8 cellular contexts compared by ENCODE assay signal in the genomic region with DNA sequence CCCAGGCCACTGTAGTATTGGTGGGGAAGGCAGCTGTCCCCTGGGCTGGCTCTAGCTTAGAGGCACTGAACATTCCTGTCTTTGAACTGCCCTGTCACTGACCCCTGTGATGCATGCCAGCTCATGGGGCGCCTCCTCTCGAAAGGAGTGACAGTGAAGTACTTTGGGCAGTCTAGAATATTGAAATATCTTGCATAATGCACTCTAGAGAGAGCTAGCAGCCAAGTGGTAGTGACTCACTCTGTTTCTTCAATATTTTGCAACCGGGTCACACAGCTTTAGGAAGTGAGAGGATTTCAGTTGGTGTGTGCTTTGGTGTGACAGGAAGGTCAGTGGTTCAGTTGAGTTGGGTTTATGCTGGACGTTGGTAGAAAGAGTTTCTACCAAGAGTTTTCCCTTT. TPM values are rescaled to one million over a fixed set of nuclear protein-coding genes. Genes with fewer than 3 reads are reported as not detected.
DNase-seq lines count a peak whose midpoint lies in the region; ATAC-seq, FAIRE-seq and TF ChIP-seq lines count a peak whose summit lies in the region.

No MANE protein-coding gene starts in this region.

- peaks cover 25% of the 10 kb centered on the region for H3K36me3 Mint-ChIP-seq in activated CD4-positive, alpha-beta T cell treated with anti-CD3 and anti-CD28 coated beads, Interleukin-2, amount 10 ng/mL, durations not matched to agents 24 days and 14 days (ENCODE audit: low read depth)

- intact Hi-C loops in sigmoid colon (cut with DNase I), result no loop called here
- intact Hi-C loops in activated CD4-positive, alpha-beta T cell treated with anti-CD3 and anti-CD28 coated beads, Interleukin-2, amount 10 ng/mL, durations not matched to agents 24 days and 14 days (cut with micrococcal nuclease), result loop anchor here (5.0 kb wide), 2 partner anchors 52 to 122 kb away; partner anchors contain the start of gene PRDM10

- H3K27ac Mint-ChIP-seq in activated CD4-positive, alpha-beta T cell treated with anti-CD3 and anti-CD28 coated beads, Interleukin-2, amount 10 ng/mL, durations not matched to agents 24 days and 14 days, result no peak overlapping the region

- H3K36me3 ChIP-seq in sigmoid colon, result peaks cover 20 to 65% (median 31%) of the 10 kb centered on the region in 4 donors

- no peaks in the 10 kb centered on the region for H3K27me3 ChIP-seq in foreskin keratinocyte
- no peaks in the 10 kb centered on the region for H3K27me3 ChIP-seq in sigmoid colon

- TF ChIP-seq CTCF in foreskin keratinocyte (conservative IDR thresholded peaks at IDR 0.05) (peak; percentile 4), sigmoid colon (IDR thresholded peaks at IDR 0.05) (no peak)

- no peak overlapping the region for H3K4me3 ChIP-seq in sigmoid colon

- no peak for TF ChIP-seq POLR2A in GM12891 (IDR thresholded peaks at IDR 0.05; ENCODE audit: low read depth, low read length)
- no peak for TF ChIP-seq POLR2A in sigmoid colon (IDR thresholded peaks at IDR 0.05)

- no peak overlapping the region for H3K27ac ChIP-seq in foreskin keratinocyte
- H3K27ac ChIP-seq in sigmoid colon, result peak overlapping the region; percentile 39 to 71 (median 47)

- FAIRE-seq in GM12891 (lab: Jason Lieb, UNC), result no peak

- H3K4me1 Mint-ChIP-seq in activated CD4-positive, alpha-beta T cell treated with anti-CD3 and anti-CD28 coated beads, Interleukin-2, amount 10 ng/mL, durations not matched to agents 24 days and 14 days, result peaks cover 15% of the 10 kb centered on the region

- H3K27me3 Mint-ChIP-seq in activated CD4-positive, alpha-beta T cell treated with anti-CD3 and anti-CD28 coated beads, Interleukin-2, amount 10 ng/mL, durations not matched to agents 24 days and 14 days, result peaks cover 13% of the 10 kb centered on the region

- ATAC-seq in foreskin keratinocyte (peak; percentile 83), HG03139 (IDR thresholded peaks at IDR 0.05; ENCODE audit: unreplicated experiment) (no peak), GM21515 (IDR thresholded peaks at IDR 0.05; ENCODE audit: unreplicated experiment) (no peak)

- no peaks in the 10 kb centered on the region for H3K9me3 Mint-ChIP-seq in activated CD4-positive, alpha-beta T cell treated with anti-CD3 and anti-CD28 coated beads, Interleukin-2, amount 10 ng/mL, durations not matched to agents 24 days and 14 days

- DNase-seq in GM12891 (ENCODE audit: insufficient read length, low spot score) (no peak), SW 1271 (lab: John Stamatoyannopoulos, UW) (peak; percentile 58 to 80), foreskin keratinocyte (peak; percentile 52 to 75), sigmoid colon (peak; percentile 86)
- no peak for DNase-seq in activated effector memory CD4-positive, alpha-beta T cell treated with Interleukin-2 at 50 U/mL for 16 hours
- no peak for DNase-seq in activated CD4-positive, alpha-beta T cell treated with anti-CD3 and anti-CD28 coated beads, Interleukin-2, amount 10 ng/mL, durations not matched to agents 24 days and 14 days

- no peak overlapping the region for H3K4me3 Mint-ChIP-seq in activated CD4-positive, alpha-beta T cell treated with anti-CD3 and anti-CD28 coated beads, Interleukin-2, amount 10 ng/mL, durations not matched to agents 24 days and 14 days

- peak in 1 of 4 donors; percentile 15 for TF ChIP-seq EP300 in sigmoid colon (IDR thresholded peaks at IDR 0.05)

- H3K4me1 ChIP-seq in foreskin keratinocyte (no peaks in the 10 kb centered on the region), sigmoid colon (peaks cover 0 to 11% (median 8%) of the 10 kb centered on the region in 4 donors)

- WGBS in sigmoid colon, 2 donors, result 57 to 75% methylated on average over 4 of the region's 4 CpGs

- H3K9me3 ChIP-seq in sigmoid colon, result no peaks in the 10 kb centered on the region

TF ChIP-seq in GM12891, 5 proteins besides CTCF, POLR2A, EP300 and RAD21:
- TF ChIP-seq PAX5 (IDR thresholded peaks at IDR 0.05; ENCODE audit: insufficient read depth, low read length, severe bottlenecking) (no peak), SPI1 (IDR thresholded peaks at IDR 0.05; ENCODE audit: low read depth, low read length) (0 out of 2 replicates have a peak, but pooled peaks have one; percentile 12), POLR2AphosphoS5 (IDR thresholded peaks at IDR 0.05; ENCODE audit: low read depth, low read length) (no peak)

RNA-seq across cellular contexts. Expression of gene ST14, which starts 35.5 kb away (rescaled TPM):
- polyA plus RNA-seq in GM12891 (2012; ENCODE audit: low read depth, missing spikeins), result 0.08 TPM
- 94.1 and 94.8 TPM in 2 replicates for total RNA-seq in foreskin keratinocyte
- polyA plus RNA-seq in foreskin keratinocyte, result 76.9 and 79.1 TPM in 2 replicates
- 1 to 10 TPM; 1.8 to 5.1 (median 3.2) TPM for total RNA-seq in sigmoid colon
- 100 to 1,000 TPM in 2 of 3 donors, 10 to 100 TPM in 1; 51.7 to 324 (median 109) TPM for polyA plus RNA-seq in sigmoid colon
- total RNA-seq in activated CD4-positive, alpha-beta T cell treated with anti-CD3 and anti-CD28 coated beads, Interleukin-2, amount 10 ng/mL, durations not matched to agents 24 days and 14 days, result 0.14 TPM in 1 of 2 replicates, not detected in the other

RNA-seq across cellular contexts. Expression of gene APLP2, which starts 54.4 kb away (rescaled TPM):
- 5.1 TPM for polyA plus RNA-seq in GM12891 (2012; ENCODE audit: low read depth, missing spikeins)
- total RNA-seq in foreskin keratinocyte (286 and 312 TPM in 2 replicates), sigmoid colon (100 to 1,000 TPM; 247 to 276 (median 256) TPM)
- polyA plus RNA-seq in foreskin keratinocyte (173 and 203 TPM in 2 replicates), sigmoid colon (100 to 1,000 TPM in 2 of 3 donors, 10 to 100 TPM in 1; 39.0 to 193 (median 106) TPM)
- total RNA-seq in activated CD4-positive, alpha-beta T cell treated with anti-CD3 and anti-CD28 coated beads, Interleukin-2, amount 10 ng/mL, durations not matched to agents 24 days and 14 days, result 44.9 and 46.4 TPM in 2 replicates

Comparison
In these comparisons a context has a peak if more than half of its experiments do, and no peak if none do; other contexts are left out.
1. DNase-seq: peak in SW 1271 (2 of 2), foreskin keratinocyte (2 of 2) and sigmoid colon (single experiment); none in GM12891 (single experiment), activated effector memory CD4-positive, alpha-beta T cell treated with Interleukin-2 at 50 U/mL for 16 hours (single experiment) and activated CD4-positive, alpha-beta T cell treated with anti-CD3 and anti-CD28 coated beads, Interleukin-2, amount 10 ng/mL, durations not matched to agents 24 days and 14 days (single experiment).
2. RNA of gene ST14, which starts 35.5 kb away (total RNA-seq): 94.1 to 94.8 TPM in foreskin keratinocyte; 1.8 to 5.1 TPM in sigmoid colon and 0.14 TPM in activated CD4-positive, alpha-beta T cell treated with anti-CD3 and anti-CD28 coated beads, Interleukin-2, amount 10 ng/mL, durations not matched to agents 24 days and 14 days; every median in the first group is over 10 times any median in the second.